9 cellular contexts compared by ENCODE assay signal in the genomic region with DNA sequence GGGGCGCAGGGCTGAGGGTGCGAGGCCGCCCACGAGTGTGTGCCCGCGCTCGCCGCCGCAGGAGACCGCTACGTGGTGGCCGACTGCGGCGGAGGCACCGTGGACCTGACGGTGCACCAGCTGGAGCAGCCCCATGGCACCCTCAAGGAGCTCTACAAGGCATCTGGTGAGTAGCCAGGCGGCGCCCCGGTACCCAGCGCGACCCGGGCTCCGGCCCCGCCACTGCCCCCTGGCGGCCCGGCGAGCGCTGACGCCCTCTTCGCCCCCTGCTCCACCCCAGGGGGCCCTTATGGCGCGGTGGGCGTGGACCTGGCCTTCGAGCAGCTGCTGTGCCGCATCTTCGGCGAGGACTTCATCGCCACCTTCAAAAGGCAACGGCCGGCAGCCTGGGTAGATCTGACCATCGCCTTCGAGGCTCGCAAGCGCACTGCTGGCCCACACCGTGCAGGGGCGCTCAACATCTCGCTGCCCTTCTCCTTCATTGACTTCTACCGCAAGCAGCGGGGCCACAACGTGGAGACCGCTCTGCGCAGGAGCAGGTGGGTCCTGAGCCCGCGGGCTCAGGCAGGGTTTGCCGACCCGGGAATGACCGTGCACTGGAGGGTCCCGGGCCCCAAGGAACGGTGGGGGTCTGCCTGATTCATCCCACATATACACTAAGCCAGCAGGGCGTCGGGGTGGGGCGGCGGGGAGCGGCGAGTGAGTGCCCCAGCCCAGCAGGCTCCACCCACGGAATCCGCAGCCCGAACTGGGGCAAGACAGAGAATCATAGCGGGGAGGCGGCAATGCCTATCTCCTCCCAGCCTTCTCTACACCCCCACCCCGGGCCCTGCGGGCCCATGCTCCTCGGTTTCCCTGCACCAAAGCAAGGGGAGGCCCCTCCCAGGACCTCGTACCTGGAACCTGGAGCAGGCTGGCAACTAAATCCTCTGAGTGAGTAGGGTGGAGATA. TPM values are rescaled to one million over a fixed set of nuclear protein-coding genes. Genes with fewer than 3 reads are reported as not detected.
A peak's percentile ranks its signal among the peaks of the same experiment; 100 is the strongest.
DNase-seq lines count a peak whose midpoint lies in the region; ATAC-seq and TF ChIP-seq lines count a peak whose summit lies in the region.
"Had no signal": no experiment of that assay in that cellular context is flagged by ENCODE, and none has a peak within 500 bp of the region (broad histone marks: within the 10 kb centered on the region; RNA-seq: fewer than 3 reads in every experiment).

No MANE protein-coding gene starts in this region.

- TF ChIP-seq POLR2A in uterus (IDR thresholded peaks at IDR 0.05): no peak

- ATAC-seq in lung (ENCODE audit: insufficient read depth, low FRiP score) (no peak), GM19452 (IDR thresholded peaks at IDR 0.05; ENCODE audit: unreplicated experiment) (no peak)

- intact Hi-C loops in uterus (cut with DNase I; ENCODE audit: low total_unique reads): no loop called here

- H3K4me3 ChIP-seq in lung (no peak overlapping the region), uterus (no peak overlapping the region)

- peak; percentile 67 for DNase-seq in activated CD8-positive, alpha-beta memory T cell treated with anti-CD3 and anti-CD28 coated beads for 24 hours
- no peak for DNase-seq in activated CD8-positive, alpha-beta memory T cell treated with anti-CD3 and anti-CD28 coated beads, Interleukin-2, amount 50 U/mL, for 4 hours
- DNase-seq in NCI-H82 treated with DMSO at 0.1 percent for 48 hours (lab: John Stamatoyannopoulos, UW; ENCODE audit: unreplicated experiment): peak; percentile 33
- DNase-seq in caudate nucleus (lab: John Stamatoyannopoulos, UW): peak in 34 of 61 donors; percentile 13 to 70 (median 41)
- no peak for DNase-seq in lung (ENCODE audit: low spot score)
- no peak for DNase-seq in uterus
- DNase-seq in amniotic stem cell (lab: John Stamatoyannopoulos, UW): no peak

- WGBS in lung, 2 donors: 60 to 74% methylated on average over 60 to 74 of the region's 74 CpGs

- H3K27ac ChIP-seq in caudate nucleus (ENCODE audit: low read depth, low read length): no peak overlapping the region
- H3K27ac ChIP-seq in lung (ENCODE audit: low read depth in 1 of 2, low read length in 1 of 2): no peak overlapping the region
- no peak overlapping the region for H3K27ac ChIP-seq in uterus

- H3K9me3 ChIP-seq in lung (ENCODE audit: control insufficient read depth in 2 of 2, insufficient read depth in 1 of 2, low read length in 1 of 2): no peaks in the 10 kb centered on the region
- H3K9me3 ChIP-seq in uterus: no peaks in the 10 kb centered on the region

- H3K4me1 ChIP-seq in lung (ENCODE audit: control insufficient read depth in 2 of 2, insufficient read depth in 2 of 2, low read length in 2 of 2): peaks cover 0 to 9% of the 10 kb centered on the region in 2 donors
- no peaks in the 10 kb centered on the region for H3K4me1 ChIP-seq in uterus

- H3K27me3 ChIP-seq in lung (ENCODE audit: control insufficient read depth, insufficient read depth) (no peaks in the 10 kb centered on the region), uterus (no peaks in the 10 kb centered on the region)

- TF ChIP-seq CTCF in lung (IDR thresholded peaks at IDR 0.05; ENCODE audit: control extremely low read depth, extremely low read depth): peak; percentile 11
- peak in 3 of 4 experiments; percentile 8 to 35 (median 26) for TF ChIP-seq CTCF in uterus (IDR thresholded peaks at IDR 0.05)

- H3K36me3 ChIP-seq in lung (ENCODE audit: control insufficient read depth in 2 of 2, insufficient read depth in 2 of 2, low read length in 2 of 2) (peaks cover 0 to 18% of the 10 kb centered on the region in 2 donors), uterus (no peaks in the 10 kb centered on the region)

RNA-seq across cellular contexts. Expression of gene HSPA12B, which starts 17.5 kb away (rescaled TPM):
- total RNA-seq in lung: 10 to 100 TPM; 23.0 to 28.3 TPM
- polyA plus RNA-seq in lung: 10 to 100 TPM; 11.4 to 16.8 TPM
- 10 to 100 TPM in 3 of 4 donors, 1 to 10 TPM in 1; 4.7 to 46.2 (median 27.6) TPM for total RNA-seq in uterus

RNA-seq across cellular contexts. Expression of gene ADISSP, which starts 17.6 kb away (rescaled TPM):
- total RNA-seq in lung (10 to 100 TPM in 1 of 2 donors, 1 to 10 TPM in 1; 8.6 to 53.7 TPM), uterus (10 to 100 TPM in 3 of 4 donors, 1 to 10 TPM in 1; 4.1 to 45.9 (median 34.8) TPM)
- polyA plus RNA-seq in lung: 10 to 100 TPM; 34.1 to 36.1 TPM

RNA-seq across cellular contexts. Expression of gene SPEF1, which starts 31.3 kb away (rescaled TPM):
- 10 to 100 TPM; 11.7 to 15.5 TPM for total RNA-seq in lung
- polyA plus RNA-seq in lung: 10 to 100 TPM in 1 of 2 donors, 1 to 10 TPM in 1; 9.6 to 11.9 TPM
- 1 to 10 TPM in 1 of 4 donors, under 1 TPM in 2, not detected in 1; 0.26 to 1.3 (median 0.37) TPM for total RNA-seq in uterus
- total RNA-seq: Daoy had no signal

RNA-seq across cellular contexts. Expression of gene CENPB, which starts 36.6 kb away (rescaled TPM):
- total RNA-seq in lung: 100 to 1,000 TPM in 1 of 2 donors, 10 to 100 TPM in 1; 35.9 to 113 TPM
- polyA plus RNA-seq in lung: 10 to 100 TPM; 72.9 to 85.8 TPM
- 100 to 1,000 TPM in 2 of 4 donors, 10 to 100 TPM in 2; 18.2 to 127 (median 85.2) TPM for total RNA-seq in uterus

RNA-seq across cellular contexts. Expression of gene SIGLEC1, which starts 37.6 kb away (rescaled TPM):
- total RNA-seq in lung: 10 to 100 TPM in 1 of 2 donors, 1 to 10 TPM in 1; 3.7 to 34.2 TPM
- polyA plus RNA-seq in lung: 10 to 100 TPM; 18.1 to 19.2 TPM
- 1 to 10 TPM; 1.0 to 7.9 (median 3.4) TPM for total RNA-seq in uterus
- total RNA-seq: Daoy had no signal

Comparison
In these comparisons a context has a peak if more than half of its experiments do, and no peak if none do; other contexts are left out.
1. DNase-seq: peak in activated CD8-positive, alpha-beta memory T cell treated with anti-CD3 and anti-CD28 coated beads for 24 hours (single experiment), NCI-H82 treated with DMSO at 0.1 percent for 48 hours (single experiment) and caudate nucleus (34 of 61); none in activated CD8-positive, alpha-beta memory T cell treated with anti-CD3 and anti-CD28 coated beads, Interleukin-2, amount 50 U/mL, for 4 hours (single experiment), lung (single experiment), uterus (0 of 2) and amniotic stem cell (single experiment).
2. RNA of gene SPEF1, which starts 31.3 kb away (total RNA-seq): 11.7 to 15.5 TPM in lung; 0.26 to 1.3 TPM in uterus; every median in the first group is over 4 times any median in the second.